In the genomic region with DNA sequence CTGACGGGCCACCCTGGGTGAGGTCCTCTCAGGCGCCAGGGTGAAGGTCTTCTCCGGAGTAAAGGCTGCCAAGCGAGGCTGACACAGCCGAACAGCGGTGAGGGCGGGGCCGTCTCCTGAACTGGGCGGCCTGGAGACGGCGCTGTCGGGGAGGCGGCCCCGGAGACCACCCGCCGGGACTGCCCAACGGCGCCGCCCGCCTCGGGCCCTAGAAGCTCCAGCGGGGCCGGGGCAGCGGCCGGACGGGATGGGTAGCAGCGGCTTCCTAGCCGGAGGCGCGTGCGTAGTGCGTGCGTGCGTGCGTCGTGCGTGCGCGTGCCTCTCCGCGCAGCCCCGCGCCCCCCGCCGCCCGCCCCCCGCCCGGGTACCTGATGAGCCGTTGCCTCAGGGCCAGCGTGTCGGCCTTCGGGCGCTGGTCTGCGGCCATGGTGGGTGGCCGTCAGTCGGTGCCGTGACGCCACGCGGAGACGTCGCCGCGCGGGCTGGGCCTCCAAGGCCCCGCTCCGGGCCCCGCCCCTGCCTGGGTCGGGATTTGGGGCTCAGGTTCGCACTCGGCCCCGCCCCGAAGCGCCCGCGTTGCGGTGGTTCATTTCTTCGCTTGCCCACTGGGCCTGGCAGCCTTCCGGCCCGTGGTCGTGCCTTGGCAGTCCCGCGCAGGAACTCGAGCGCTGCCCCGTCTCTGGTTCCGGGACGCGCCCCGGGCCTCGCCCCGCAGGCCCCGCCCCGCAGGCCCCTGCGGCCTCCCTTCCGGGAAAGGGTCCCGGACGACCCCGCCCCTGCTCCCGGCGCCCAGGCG, we compare ENCODE assay signal across 8 cellular contexts. TPM values are rescaled to one million over a fixed set of nuclear protein-coding genes. Genes with fewer than 3 reads are reported as not detected.
DNase-seq lines count a peak whose midpoint lies in the region; ATAC-seq and TF ChIP-seq lines count a peak whose summit lies in the region.

A gene (minus strand): TSS at position 679 of the 796 bp plus-strand sequence. CDS start 252 bp downstream, at position 427.

- no peaks in the 10 kb centered on the region for H3F3A ChIP-seq in neural cell (ENCODE audit: insufficient read depth, low read length, poor library complexity, severe bottlenecking)

- peak; percentile 74 for DNase-seq in COR-L47 (lab: John Stamatoyannopoulos, UW)
- DNase-seq in RPMI8226: peak; percentile 79
- peak; percentile 89 for DNase-seq in activated effector memory CD4-positive, alpha-beta T cell treated with anti-CD3 and anti-CD28 coated beads, Interleukin-2, amount 50 U/mL, for 16 hours
- peak; percentile 32 for DNase-seq in fibroblast of the conjunctiva (ENCODE audit: low read depth)
- peak in 44 of 49 donors; percentile 23 to 98 (median 64) for DNase-seq in substantia nigra (lab: John Stamatoyannopoulos, UW)

- H3K9me2 ChIP-seq in neural cell (ENCODE audit: insufficient read depth, low read length): no peaks in the 10 kb centered on the region

- H3K79me2 ChIP-seq in neural cell (replicated peaks; ENCODE audit: insufficient read depth, low read length): peaks cover 9% of the 10 kb centered on the region

- peak within 1 kb of the TSS; percentile 77 for H3K4me2 ChIP-seq in neural cell (ENCODE audit: low read length)

- no peak for TF ChIP-seq EP300 in neural cell (conservative IDR thresholded peaks at IDR 0.05; ENCODE audit: poor library complexity, severe bottlenecking)

- peak within 1 kb of the TSS; percentile 94 for H3K4me3 ChIP-seq in neural cell (ENCODE audit: low read length)

- H2AFZ ChIP-seq in neural cell (ENCODE audit: low read depth, low read length): peak within 1 kb of the TSS; percentile 97

- no peaks in the 10 kb centered on the region for H4K20me1 ChIP-seq in neural cell (ENCODE audit: insufficient read depth)

- no peaks in the 10 kb centered on the region for H3K27me3 ChIP-seq in neural cell (ENCODE audit: insufficient read depth, low read depth, low read length)

- peaks cover 4% of the 10 kb centered on the region for H3K9me3 ChIP-seq in neural cell (ENCODE audit: low read length)

- peak within 1 kb of the TSS; percentile 55 for H3K27ac ChIP-seq in neural cell (ENCODE audit: low read length)
- peak within 1 kb of the TSS; percentile 94 for H3K27ac ChIP-seq in substantia nigra (ENCODE audit: low read depth, low read length, poor library complexity, severe bottlenecking)

- H3K9ac ChIP-seq in neural cell (ENCODE audit: low read length): peak within 1 kb of the TSS; percentile 86

- H3K36me3 ChIP-seq in neural cell (ENCODE audit: insufficient read depth, low read length): no peaks in the 10 kb centered on the region

- TF ChIP-seq CTCF in neural cell (IDR thresholded peaks at IDR 0.05; ENCODE audit: poor library complexity, severe bottlenecking): peak; percentile 43

- peak; percentile 65 for ATAC-seq in GM19372 (IDR thresholded peaks at IDR 0.05; ENCODE audit: low read depth, unreplicated experiment)
- ATAC-seq in HG03469 (IDR thresholded peaks at IDR 0.05; ENCODE audit: unreplicated experiment): peak; percentile 53

- TF ChIP-seq RAD21 in neural cell (conservative IDR thresholded peaks at IDR 0.05): peak; percentile 18

TF ChIP-seq in neural cell, 6 proteins besides CTCF, POLR2A, EP300 and RAD21:
- TF ChIP-seq SMC3 (conservative IDR thresholded peaks at IDR 0.05; ENCODE audit: poor library complexity) (peak; percentile 20), POLR2AphosphoS5 (IDR thresholded peaks at IDR 0.05) (peak; percentile 74), TAF1 (IDR thresholded peaks at IDR 0.05; ENCODE audit: low read depth) (no peak), EZH2 (IDR thresholded peaks at IDR 0.05; ENCODE audit: borderline replicate concordance, insufficient read depth, low read length, poor library complexity, severe bottlenecking) (no peak), MXI1 (conservative IDR thresholded peaks at IDR 0.05; ENCODE audit: poor library complexity, severe bottlenecking) (peak; percentile 65)
- TF ChIP-seq, protein P1, sequence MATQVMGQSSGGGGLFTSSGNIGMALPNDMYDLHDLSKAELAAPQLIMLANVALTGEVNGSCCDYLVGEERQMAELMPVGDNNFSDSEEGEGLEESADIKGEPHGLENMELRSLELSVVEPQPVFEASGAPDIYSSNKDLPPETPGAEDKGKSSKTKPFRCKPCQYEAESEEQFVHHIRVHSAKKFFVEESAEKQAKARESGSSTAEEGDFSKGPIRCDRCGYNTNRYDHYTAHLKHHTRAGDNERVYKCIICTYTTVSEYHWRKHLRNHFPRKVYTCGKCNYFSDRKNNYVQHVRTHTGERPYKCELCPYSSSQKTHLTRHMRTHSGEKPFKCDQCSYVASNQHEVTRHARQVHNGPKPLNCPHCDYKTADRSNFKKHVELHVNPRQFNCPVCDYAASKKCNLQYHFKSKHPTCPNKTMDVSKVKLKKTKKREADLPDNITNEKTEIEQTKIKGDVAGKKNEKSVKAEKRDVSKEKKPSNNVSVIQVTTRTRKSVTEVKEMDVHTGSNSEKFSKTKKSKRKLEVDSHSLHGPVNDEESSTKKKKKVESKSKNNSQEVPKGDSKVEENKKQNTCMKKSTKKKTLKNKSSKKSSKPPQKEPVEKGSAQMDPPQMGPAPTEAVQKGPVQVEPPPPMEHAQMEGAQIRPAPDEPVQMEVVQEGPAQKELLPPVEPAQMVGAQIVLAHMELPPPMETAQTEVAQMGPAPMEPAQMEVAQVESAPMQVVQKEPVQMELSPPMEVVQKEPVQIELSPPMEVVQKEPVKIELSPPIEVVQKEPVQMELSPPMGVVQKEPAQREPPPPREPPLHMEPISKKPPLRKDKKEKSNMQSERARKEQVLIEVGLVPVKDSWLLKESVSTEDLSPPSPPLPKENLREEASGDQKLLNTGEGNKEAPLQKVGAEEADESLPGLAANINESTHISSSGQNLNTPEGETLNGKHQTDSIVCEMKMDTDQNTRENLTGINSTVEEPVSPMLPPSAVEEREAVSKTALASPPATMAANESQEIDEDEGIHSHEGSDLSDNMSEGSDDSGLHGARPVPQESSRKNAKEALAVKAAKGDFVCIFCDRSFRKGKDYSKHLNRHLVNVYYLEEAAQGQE (IDR thresholded peaks at IDR 0.05; ENCODE audit: borderline replicate concordance): no peak

RNA-seq across cellular contexts. Expression of the gene that starts here (rescaled TPM):
- 16.9 and 19.5 TPM in 2 replicates for polyA plus RNA-seq in neural cell
- polyA minus RNA-seq in neural cell: 13.9 and 15.9 TPM in 2 replicates

Comparison
In these comparisons a context has a peak if more than half of its experiments do, and no peak if none do; other contexts are left out.
1. Peak in every context shown above with its lines: DNase-seq, ATAC-seq, H3K4me3 ChIP-seq and H3K27ac ChIP-seq.
2. DNase-seq: peak in every context shown above with its lines; median percentile 89 in activated effector memory CD4-positive, alpha-beta T cell treated with anti-CD3 and anti-CD28 coated beads, Interleukin-2, amount 50 U/mL, for 16 hours; 79 in RPMI8226; 74 in COR-L47; 64 in substantia nigra; 32 in fibroblast of the conjunctiva.